20 cellular contexts compared by ENCODE assay signal in genomic region chr12:26370098-26370497, GRCh38.
DNase-seq lines count a peak whose midpoint lies in the region; ATAC-seq, FAIRE-seq and TF ChIP-seq lines count a peak whose summit lies in the region.
"Had no signal": no experiment of that assay in that cellular context is flagged by ENCODE, and none has a peak within 500 bp of the region (broad histone marks: within the 10 kb centered on the region; RNA-seq: fewer than 3 reads in every experiment).

No MANE protein-coding gene starts in this region.

- H3K27me3 ChIP-seq in smooth muscle cell (ENCODE audit: low read depth): no peaks in the 10 kb centered on the region
- H3K27me3 ChIP-seq: gastrocnemius medialis, transverse colon had no signal

- no peaks in the 10 kb centered on the region for H3K79me2 ChIP-seq in smooth muscle cell (ENCODE audit: low read depth)

- H3K4me3 Mint-ChIP-seq in HFFc6 (no peak overlapping the region; the same call in 1 of the 2 replicates), WTC11 (no peak overlapping the region)
- H3K4me3 Mint-ChIP-seq: memory B cell, nephron had no signal

- H3K9me3 Mint-ChIP-seq in HFFc6 (no peaks in the 10 kb centered on the region), WTC11 (no peaks in the 10 kb centered on the region)
- H3K9me3 Mint-ChIP-seq: memory B cell, nephron had no signal

- H2AFZ ChIP-seq in smooth muscle cell (ENCODE audit: low read depth): no peak overlapping the region

- H3K4me1 Mint-ChIP-seq in HFFc6 (ENCODE audit: low read depth) (peaks cover 29% of the 10 kb centered on the region), WTC11 (no peaks in the 10 kb centered on the region)

- H3K27ac Mint-ChIP-seq in HFFc6 (peak overlapping the region; percentile 77), WTC11 (no peak overlapping the region)
- H3K27ac Mint-ChIP-seq: memory B cell, nephron had no signal

- H3K36me3 Mint-ChIP-seq in HFFc6 (ENCODE audit: low read depth) (no peaks in the 10 kb centered on the region), WTC11 (no peaks in the 10 kb centered on the region)

- no peaks in the 10 kb centered on the region for H4K20me1 ChIP-seq in smooth muscle cell (ENCODE audit: low read depth)

- peaks cover 0 to 2% of the 10 kb centered on the region in 2 donors for H3K36me3 ChIP-seq in kidney (ENCODE audit: control insufficient read depth in 1 of 2, insufficient read depth in 2 of 2, low read length in 2 of 2)
- no peaks in the 10 kb centered on the region for H3K36me3 ChIP-seq in smooth muscle cell (ENCODE audit: low read depth)
- H3K36me3 ChIP-seq: gastrocnemius medialis, transverse colon had no signal

- no peak for TF ChIP-seq CTCF in HFFc6 (IDR thresholded peaks at IDR 0.05)
- TF ChIP-seq CTCF in WTC11 (IDR thresholded peaks at IDR 0.05): no peak
- peak; percentile 10 for TF ChIP-seq CTCF in kidney (IDR thresholded peaks at IDR 0.05; ENCODE audit: borderline replicate concordance, extremely low read depth, insufficient read depth)
- TF ChIP-seq CTCF in smooth muscle cell (IDR thresholded peaks at IDR 0.05; ENCODE audit: borderline replicate concordance, insufficient read depth, poor library complexity, severe bottlenecking): no peak

- FAIRE-seq in kidney (lab: Jason Lieb, UNC): no peak

- H3K4me1 ChIP-seq in kidney (ENCODE audit: control insufficient read depth in 1 of 2, insufficient read depth in 1 of 2, low read depth in 1 of 2, low read length in 2 of 2): no peaks in the 10 kb centered on the region
- peaks cover 6% of the 10 kb centered on the region for H3K4me1 ChIP-seq in smooth muscle cell (ENCODE audit: low read depth)
- H3K4me1 ChIP-seq: transverse colon had no signal

- CTCF ChIA-PET in WTC11 (lab: Charles Lee): no interaction called here

- no peak overlapping the region for H3K9ac ChIP-seq in kidney (ENCODE audit: low read length in 2 of 2)
- H3K9ac ChIP-seq in smooth muscle cell (ENCODE audit: low read depth): no peak overlapping the region

- no peak overlapping the region for H3K27ac ChIP-seq in kidney (ENCODE audit: low read depth in 2 of 2, low read length in 2 of 2)
- H3K27ac ChIP-seq in smooth muscle cell (ENCODE audit: low read depth): peak overlapping the region; percentile 59
- H3K27ac ChIP-seq: gastrocnemius medialis, transverse colon had no signal

- WGBS in smooth muscle cell (ENCODE audit: low lambda C conversion rate): 86% methylated on average over 2 of the region's 2 CpGs

- intact Hi-C loops in kidney (cut with DNase I): no loop called here

- POLR2A ChIA-PET in WTC11 (lab: Charles Lee): no interaction called here

- H3K27me3 Mint-ChIP-seq in HFFc6 (ENCODE audit: insufficient read depth) (0 out of 2 replicates have a peak, but pooled peaks cover 2% of the 10 kb centered on the region), WTC11 (ENCODE audit: low read depth) (no peaks in the 10 kb centered on the region)
- H3K27me3 Mint-ChIP-seq: memory B cell had no signal

- ATAC-seq in WTC11: 0 out of 2 replicates have a peak, but pooled peaks have one; percentile 28
- ATAC-seq: Right ventricle myocardium inferior; stimulated activated naive CD8-positive, alpha-beta T cell treated with anti-CD3 and anti-CD28 coated beads, Interleukin-15, Interleukin-2, amounts not matched to agents 100 U/mL and 50 U/mL, for 24 hours had no signal

- no peak overlapping the region for H3K4me2 ChIP-seq in smooth muscle cell

- no peaks in the 10 kb centered on the region for H3K9me3 ChIP-seq in kidney (ENCODE audit: control insufficient read depth in 1 of 2, low read length in 2 of 2)
- no peaks in the 10 kb centered on the region for H3K9me3 ChIP-seq in smooth muscle cell (replicated peaks; ENCODE audit: low read depth)
- H3K9me3 ChIP-seq: gastrocnemius medialis, transverse colon had no signal

- H3F3A ChIP-seq in smooth muscle cell (ENCODE audit: low read depth): no peaks in the 10 kb centered on the region

- no peak for DNase-seq in HFFc6
- DNase-seq in WTC11 (ENCODE audit: low spot score): no peak
- no peak for DNase-seq in kidney
- DNase-seq in smooth muscle cell (lab: John Stamatoyannopoulos, UW; ENCODE audit: unreplicated experiment): no peak
- DNase-seq in COLO668 (lab: John Stamatoyannopoulos, UW; ENCODE audit: unreplicated experiment): no peak
- DNase-seq in A172 (ENCODE audit: low spot score): no peak
- DNase-seq in retina: no peak
- DNase-seq: activated CD4-positive, alpha-beta T cell treated with anti-CD3 and anti-CD28 coated beads, Interleukin-2, amount 50 U/mL, for 4 hours; Calu3; gastrocnemius medialis; NCI-H146; NCI-H2171 treated with DMSO at 0.1 percent for 48 hours; NCI-H748 treated with DMSO at 0.1 percent for 48 hours; stimulated activated CD4-positive, alpha-beta T cell treated with anti-CD3 and anti-CD28 coated beads, Interleukin-4, amount 100 ng/mL, for 1 hour; stimulated activated naive CD8-positive, alpha-beta T cell treated with anti-CD3 and anti-CD28 coated beads, Interleukin-15, Interleukin-2, amounts not matched to agents 100 U/mL and 50 U/mL, for 24 hours; T-helper 1 cell; transverse colon had no signal

- H3K4me3 ChIP-seq in kidney (ENCODE audit: low read length in 2 of 2) (no peak overlapping the region), smooth muscle cell (no peak overlapping the region)
- H3K4me3 ChIP-seq: gastrocnemius medialis, transverse colon had no signal

TF ChIP-seq in WTC11, 78 proteins besides CTCF, POLR2A, EP300 and RAD21:
- TF ChIP-seq MYBL2 (CRISPR knock-in tag; IDR thresholded peaks at IDR 0.05) (no peak), ZNF396 (CRISPR knock-in tag; IDR thresholded peaks at IDR 0.05; ENCODE audit: borderline replicate concordance) (no peak)
